In the genomic region with DNA sequence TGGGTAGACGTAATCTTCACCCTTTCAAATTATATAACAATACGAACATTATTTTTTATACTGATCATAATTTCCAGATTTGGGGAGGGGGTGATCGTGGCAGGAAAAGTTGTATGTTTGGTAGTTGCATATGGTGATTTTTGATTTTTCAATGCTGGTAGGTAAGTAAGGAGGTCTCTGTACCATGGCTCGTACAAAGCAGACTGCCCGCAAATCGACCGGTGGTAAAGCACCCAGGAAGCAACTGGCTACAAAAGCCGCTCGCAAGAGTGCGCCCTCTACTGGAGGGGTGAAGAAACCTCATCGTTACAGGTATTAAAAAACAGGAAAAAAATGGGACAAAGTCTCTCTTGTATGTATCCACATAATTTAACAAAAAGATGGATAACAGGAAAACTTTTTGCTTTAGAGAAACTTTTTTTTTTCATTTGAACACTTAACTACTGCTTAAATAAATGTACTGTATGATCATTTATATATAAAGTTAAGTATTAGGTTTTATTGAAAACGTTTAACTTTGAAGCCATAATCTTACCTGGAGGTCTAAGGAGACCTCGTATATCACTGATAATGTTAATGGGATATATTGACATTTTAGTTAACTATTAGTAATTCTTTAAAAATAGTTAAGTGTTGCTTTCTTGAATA, we compare ENCODE assay signal across 8 cellular contexts. TPM values are rescaled to one million over a fixed set of nuclear protein-coding genes. Genes with fewer than 3 reads are reported as not detected.
DNase-seq lines count a peak whose midpoint lies in the region; ATAC-seq and TF ChIP-seq lines count a peak whose summit lies in the region.

No MANE protein-coding gene starts in this region.

- peaks cover 46% of the 10 kb centered on the region for H3K36me3 ChIP-seq in left ventricle myocardium inferior

- DNase-seq in left ventricle myocardium inferior (no peak), cardiac septum (ENCODE audit: low spot score) (no peak), NCI-H748 treated with DMSO at 0.1 percent for 48 hours (lab: John Stamatoyannopoulos, UW) (peak; percentile 20), astrocyte of the cerebellum (ENCODE audit: low read depth) (no peak), superior temporal gyrus (ENCODE audit: extremely low spot score) (peak; percentile 40), left lobe of liver (ENCODE audit: low spot score) (no peak)

- H3K4me1 ChIP-seq in left ventricle myocardium inferior: peaks cover 81% of the 10 kb centered on the region

- no peaks in the 10 kb centered on the region for H3K27me3 ChIP-seq in left ventricle myocardium inferior (ENCODE audit: low read depth)
- no peaks in the 10 kb centered on the region for H3K27me3 ChIP-seq in layer of hippocampus (ENCODE audit: control insufficient read depth, insufficient read depth, low read length)

- H3K9me3 ChIP-seq in left ventricle myocardium inferior (replicated peaks): no peaks in the 10 kb centered on the region

- peak overlapping the region; percentile 82 for H3K4me3 ChIP-seq in left ventricle myocardium inferior
- peak overlapping the region; percentile 93 for H3K4me3 ChIP-seq in astrocyte of the cerebellum (ENCODE audit: low read depth, low read length)

- in situ Hi-C loops in astrocyte of the cerebellum (cut with HindIII; ENCODE audit: low sequenced_read_pairs): no loop called here

- ATAC-seq in HG02973 (IDR thresholded peaks at IDR 0.05; ENCODE audit: unreplicated experiment) (no peak), left lobe of liver (no peak)

- H3K27ac ChIP-seq in left ventricle myocardium inferior (replicated peaks) (peak overlapping the region; percentile 99), layer of hippocampus (ENCODE audit: low read depth, low read length) (peak overlapping the region; percentile 95)

- intact Hi-C loops in left ventricle myocardium inferior (cut with micrococcal nuclease): no loop called here
- intact Hi-C loops in cardiac septum (cut with DNase I): loop anchor here (5.0 kb wide), 1 partner anchor 123 kb away; the partner anchor contains the start of gene ACBD3

- peak; percentile 60 for TF ChIP-seq CTCF in left ventricle myocardium inferior (IDR thresholded peaks at IDR 0.05; ENCODE audit: borderline replicate concordance)
- TF ChIP-seq CTCF in astrocyte of the cerebellum (IDR thresholded peaks at IDR 0.05; ENCODE audit: low read depth, low read length, missing control alignments): peak; percentile 65

RNA-seq across cellular contexts. Expression of gene H3-3A, which starts 1.8 kb away (rescaled TPM):
- total RNA-seq in left ventricle myocardium inferior (324 TPM), cardiac septum (311 TPM), left lobe of liver (129 TPM)

Comparison
In these comparisons a context has a peak if more than half of its experiments do, and no peak if none do; other contexts are left out.
1. DNase-seq: peak in NCI-H748 treated with DMSO at 0.1 percent for 48 hours (single experiment) and superior temporal gyrus (single experiment); none in left ventricle myocardium inferior (single experiment), cardiac septum (single experiment), astrocyte of the cerebellum (single experiment) and left lobe of liver (single experiment).